24 cellular contexts compared by ENCODE assay signal in the genomic region with DNA sequence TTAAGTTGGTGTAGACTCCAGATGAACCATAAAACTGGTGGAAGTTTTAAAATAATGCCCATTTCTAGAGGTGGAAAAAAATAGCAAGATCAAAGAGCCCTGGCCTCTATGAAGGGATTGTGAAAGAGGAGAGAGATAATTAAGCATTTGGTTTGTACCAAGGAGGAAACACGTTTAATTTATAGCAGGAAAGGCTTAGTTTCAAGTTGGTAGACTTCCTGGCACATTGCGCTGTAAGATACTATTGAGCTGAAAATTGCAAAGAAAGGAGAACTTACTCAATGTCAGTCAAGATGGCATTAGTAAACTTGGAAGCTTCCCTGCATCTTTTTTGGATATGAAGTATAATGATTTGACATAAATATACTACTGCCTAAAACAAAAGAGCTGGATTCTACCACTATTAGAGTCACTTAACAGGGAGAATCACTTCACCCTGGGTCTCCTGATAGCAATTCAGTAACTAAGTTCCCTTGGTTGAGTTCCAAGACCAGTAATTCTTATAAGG.
"Had no signal": no experiment of that assay in that cellular context is flagged by ENCODE, and none has a peak within 500 bp of the region (broad histone marks: within the 10 kb centered on the region; RNA-seq: fewer than 3 reads in every experiment).

No MANE protein-coding gene starts in this region.

- H3K9me3 ChIP-seq: esophagus squamous epithelium, left lung, mucosa of descending colon, tibial nerve, vagina had no signal

- H3K36me3 ChIP-seq: esophagus squamous epithelium, left lung, tibial nerve, vagina had no signal

- H3K27me3 ChIP-seq: esophagus squamous epithelium, left lung, tibial nerve, vagina had no signal

- H3K4me3 ChIP-seq: coronary artery, esophagus squamous epithelium, left lung, mucosa of descending colon, tibial nerve, vagina had no signal

- H3K27ac ChIP-seq: coronary artery, esophagus squamous epithelium, tibial nerve, vagina had no signal

- H3K4me1 ChIP-seq: vagina had no signal

- DNase-seq: activated B cell treated with CpG ODN at 0.5 μM for 24 hours; activated CD4-positive, alpha-beta T cell treated with anti-CD3 and anti-CD28 coated beads, Interleukin-2, amount 10 ng/mL, durations not matched to agents 24 days and 14 days; activated CD8-positive, alpha-beta memory T cell treated with anti-CD3 and anti-CD28 coated beads, Interleukin-2, amount 50 U/mL, for 4 hours; activated CD8-positive, alpha-beta T cell treated with anti-CD3 and anti-CD28 coated beads, Interleukin-2, amount 10 ng/mL, durations not matched to agents 7 days and 5 days; activated gamma-delta T cell; activated T-cell treated with anti-CD3 and anti-CD28 coated beads, Interleukin-2, amount 50 U/mL, for 48 hours; amniotic stem cell; esophagus squamous epithelium; foreskin fibroblast; glutamatergic neuron; hypothalamus; kidney; left lung; mucosa of descending colon; naive thymus-derived CD4-positive, alpha-beta T cell; posterior cingulate gyrus; retina; stimulated activated CD4-positive, alpha-beta T cell treated with anti-CD3 and anti-CD28 coated beads, Interleukin-15, amount 100 ng/mL, for 24 hours; stimulated activated CD4-positive, alpha-beta T cell treated with anti-CD3 and anti-CD28 coated beads, Interleukin-4, amount 100 ng/mL, for 1 hour; stimulated activated naive CD4-positive, alpha-beta T cell had no signal

- ATAC-seq: activated CD8-positive, alpha-beta T cell treated with anti-CD3 and anti-CD28 coated beads, Interleukin-2, amount 10 ng/mL, durations not matched to agents 7 days and 5 days; activated naive CD4-positive, alpha-beta T cell treated with anti-CD3 and anti-CD28 coated beads, Interleukin-2, amount 50 U/mL, for 72 hours; mucosa of descending colon; naive thymus-derived CD4-positive, alpha-beta T cell had no signal
